ENCODE assay signal across 8 cellular contexts in genomic region chrX:154317391-154318000, GRCh38.
DNase-seq lines count a peak whose midpoint lies in the region; TF ChIP-seq lines count a peak whose summit lies in the region.

No MANE protein-coding gene starts in this region.

- H3K4me3 ChIP-seq in GM12864 (ENCODE audit: low read depth, low read length) = no peak overlapping the region

- DNase-seq in GM12864 (ENCODE audit: low read depth) (no peak), SW480 (ENCODE audit: low spot score) (peak; percentile 33), iPS-NIHi7 (ENCODE audit: extremely low spot score) (peak; percentile 48), putamen (ENCODE audit: low spot score) (no peak), T-helper 9 cell (no peak), NCI-H510A (lab: John Stamatoyannopoulos, UW) (no peak)
- DNase-seq in stimulated activated CD8-positive, alpha-beta memory T cell treated with anti-CD3 and anti-CD28 coated beads, Interleukin-4, amount 100 ng/mL, for 48 hours = no peak

- peak; percentile 39 for TF ChIP-seq CTCF in 22Rv1 (IDR thresholded peaks at IDR 0.05)
- peak; percentile 57 for TF ChIP-seq CTCF in GM12864 (IDR thresholded peaks at IDR 0.05; ENCODE audit: low read depth, low read length, missing control alignments)

- H3K27ac ChIP-seq in 22Rv1 = no peak overlapping the region

Comparison
In these comparisons a context has a peak if more than half of its experiments do, and no peak if none do; other contexts are left out.
1. DNase-seq: peak in SW480 (single experiment) and iPS-NIHi7 (single experiment); none in GM12864 (single experiment), putamen (single experiment), T-helper 9 cell (single experiment), NCI-H510A (single experiment) and stimulated activated CD8-positive, alpha-beta memory T cell treated with anti-CD3 and anti-CD28 coated beads, Interleukin-4, amount 100 ng/mL, for 48 hours (single experiment).